ENCODE assay signal across 9 cellular contexts in genomic region chr5:6448622-6449464, GRCh38. TPM values are rescaled to one million over a fixed set of nuclear protein-coding genes. Genes with fewer than 3 reads are reported as not detected.
A peak's percentile ranks its signal among the peaks of the same experiment; 100 is the strongest.
DNase-seq lines count a peak whose midpoint lies in the region; ATAC-seq, FAIRE-seq and TF ChIP-seq lines count a peak whose summit lies in the region.
"Had no signal": no experiment of that assay in that cellular context is flagged by ENCODE, and none has a peak within 500 bp of the region (broad histone marks: within the 10 kb centered on the region; RNA-seq: fewer than 3 reads in every experiment).

Gene UBE2QL1, plus strand, starts transcription at chr5:6448859. Its CDS starts 35 bp downstream, at chr5:6448894.

- DNase-seq in CD14-positive monocyte (ENCODE audit: low spot score) (no peak), NCI-H69 (lab: John Stamatoyannopoulos, UW) (peak; percentile 79), dermis blood vessel endothelial cell (peak; percentile 39), lung microvascular endothelial cell (ENCODE audit: low read depth in 2 of 2) (peak; percentile 12 to 37), tibial nerve (ENCODE audit: low spot score in 2 of 2) (no peak), H54 (ENCODE audit: insufficient read length, low spot score) (no peak), PC-9 (no peak)

- no TSS peak for BruUV-seq in PC-9 (replicated peaks; lab: Mats Ljungman, UMichigan)

- no peak within 1 kb of the TSS for H2AFZ ChIP-seq in PC-9

- H3K4me1 ChIP-seq in tibial nerve (peaks cover 0 to 14% (median 0%) of the 10 kb centered on the region in 4 donors), PC-9 (replicated peaks; ENCODE audit: insufficient read depth) (no peaks in the 10 kb centered on the region)

- peaks cover 4% of the 10 kb centered on the region for H3K4me1 Mint-ChIP-seq in CD14-positive monocyte

- TF ChIP-seq POLR2A in tibial nerve (IDR thresholded peaks at IDR 0.05) = no peak
- TF ChIP-seq POLR2A in H54 (IDR thresholded peaks at IDR 0.05; ENCODE audit: low read depth, low read length) = no peak

- peak; percentile 53 for ATAC-seq in GM19467 (IDR thresholded peaks at IDR 0.05; ENCODE audit: unreplicated experiment)

- H3K27me3 ChIP-seq in tibial nerve (peaks cover 0 to 34% of the 10 kb centered on the region in 2 donors), PC-9 (ENCODE audit: insufficient read depth, low read depth) (peaks cover 51% of the 10 kb centered on the region)

- no peaks in the 10 kb centered on the region for H3K9me2 ChIP-seq in PC-9 (ENCODE audit: insufficient read depth)

- no peaks in the 10 kb centered on the region for H4K20me1 ChIP-seq in PC-9 (ENCODE audit: insufficient read depth)

- H3F3A ChIP-seq in PC-9 (ENCODE audit: insufficient read depth, low read depth) = no peaks in the 10 kb centered on the region

- TF ChIP-seq EP300 in tibial nerve (IDR thresholded peaks at IDR 0.05) = no peak

- intact Hi-C loops in CD14-positive monocyte (cut with micrococcal nuclease) = no loop called here
- intact Hi-C loops in PC-9 (cut with micrococcal nuclease; ENCODE audit: unreplicated experiment) = no loop called here

- POLR2A ChIA-PET in PC-9 (lab: Charles Lee; ENCODE audit: unreplicated experiment) = no interaction called here

- peak within 1 kb of the TSS; percentile 21 to 52 (median 32) for H3K4me3 ChIP-seq in tibial nerve
- no peak within 1 kb of the TSS for H3K4me3 ChIP-seq in PC-9

- TF ChIP-seq CTCF in CD14-positive monocyte (IDR thresholded peaks at IDR 0.05) (no peak), tibial nerve (IDR thresholded peaks at IDR 0.05) (no peak), PC-9 (conservative IDR thresholded peaks at IDR 0.05) (no peak)

- no peaks in the 10 kb centered on the region for H3K36me3 Mint-ChIP-seq in CD14-positive monocyte

- no peak within 1 kb of the TSS for H3K27ac Mint-ChIP-seq in CD14-positive monocyte

- no peak within 1 kb of the TSS for H3K4me2 ChIP-seq in PC-9

- peaks cover 0 to 15% (median 0%) of the 10 kb centered on the region in 7 donors for H3K9me3 Mint-ChIP-seq in CD14-positive monocyte

- H3K9me3 ChIP-seq in tibial nerve = peaks cover 0 to under 1% (median 0%) of the 10 kb centered on the region in 4 donors
- no peaks in the 10 kb centered on the region for H3K9me3 ChIP-seq in PC-9 (ENCODE audit: insufficient read depth, low read depth)

- peaks cover 34 to 46% (median 45%) of the 10 kb centered on the region in 3 donors for H3K27me3 Mint-ChIP-seq in CD14-positive monocyte (ENCODE audit: low read depth in 3 of 3)

- no peak for FAIRE-seq in H54 (lab: Jason Lieb, UNC)
- FAIRE-seq: colon had no signal

- no peaks in the 10 kb centered on the region for H3K36me3 ChIP-seq in tibial nerve
- H3K36me3 ChIP-seq in PC-9 (ENCODE audit: low read depth) = no peaks in the 10 kb centered on the region

- H3K4me3 Mint-ChIP-seq in CD14-positive monocyte = peak within 1 kb of the TSS; percentile 59 to 83

- no peaks in the 10 kb centered on the region for H3K79me2 ChIP-seq in PC-9 (ENCODE audit: low read depth)

- no peak within 1 kb of the TSS for H3K27ac ChIP-seq in tibial nerve
- no peak within 1 kb of the TSS for H3K27ac ChIP-seq in PC-9

- 0 to 1% methylated on average over 23 of the region's 103 CpGs for WGBS in tibial nerve, 2 donors

- CTCF ChIA-PET in PC-9 (lab: Charles Lee) = no interaction called here

RNA-seq across cellular contexts. Expression of gene UBE2QL1, which starts in this region (rescaled TPM):
- not detected for polyA plus RNA-seq in CD14-positive monocyte
- total RNA-seq in dermis blood vessel endothelial cell (under 0.01 and 0.05 TPM in 2 replicates), lung microvascular endothelial cell (under 0.01 and 0.20 TPM in 2 replicates), tibial nerve (1 to 10 TPM in 1 of 4 donors, under 1 TPM in 3; 0.22 to 1.0 (median 0.50) TPM), PC-9 (2021) (not detected in 2 replicates)

Comparison
In these comparisons a context has a peak if more than half of its experiments do, and no peak if none do; other contexts are left out.
1. Peak in DNase-seq in dermis blood vessel endothelial cell; RNA of the gene not detected or under 1 TPM.
2. Peak in DNase-seq in lung microvascular endothelial cell; RNA of the gene not detected or under 1 TPM.